In the genomic region with DNA sequence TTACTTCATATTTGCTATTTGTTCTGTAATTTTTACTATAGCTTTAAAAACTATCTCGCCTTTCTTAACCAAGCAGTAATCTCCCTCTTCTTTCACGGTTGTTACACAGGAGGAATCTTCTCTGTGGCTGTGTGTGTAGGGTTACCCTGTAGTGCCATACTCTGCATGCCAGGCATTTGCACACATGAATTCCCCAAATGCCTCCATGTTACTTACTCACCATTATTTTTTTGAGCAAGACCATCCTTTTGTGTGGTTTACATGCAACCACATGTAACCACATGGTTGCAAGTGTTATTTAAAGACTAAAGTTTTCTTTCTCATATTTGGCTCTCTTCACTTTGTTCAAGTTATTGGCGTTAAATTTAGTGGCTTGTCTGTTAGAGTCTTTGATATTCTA, we compare ENCODE assay signal across 11 cellular contexts. TPM values are rescaled to one million over a fixed set of nuclear protein-coding genes. Genes with fewer than 3 reads are reported as not detected.
A peak's percentile ranks its signal among the peaks of the same experiment; 100 is the strongest.
DNase-seq lines count a peak whose midpoint lies in the region; ATAC-seq and TF ChIP-seq lines count a peak whose summit lies in the region.
"Had no signal": no experiment of that assay in that cellular context is flagged by ENCODE, and none has a peak within 500 bp of the region (broad histone marks: within the 10 kb centered on the region; RNA-seq: fewer than 3 reads in every experiment).

No MANE protein-coding gene starts in this region.

- 54% methylated on average over 3 of the region's 3 CpGs for WGBS in smooth muscle cell (ENCODE audit: low lambda C conversion rate)

- H3K36me3 Mint-ChIP-seq in activated CD8-positive, alpha-beta T cell treated with anti-CD3 and anti-CD28 coated beads for 36 hours (ENCODE audit: low read depth), result peaks cover 19% of the 10 kb centered on the region

- peaks cover 14% of the 10 kb centered on the region for H3K4me1 Mint-ChIP-seq in activated CD8-positive, alpha-beta T cell treated with anti-CD3 and anti-CD28 coated beads for 36 hours (ENCODE audit: low read depth)

- H3K27me3 Mint-ChIP-seq in activated CD8-positive, alpha-beta T cell treated with anti-CD3 and anti-CD28 coated beads for 36 hours, result no peaks in the 10 kb centered on the region
- H3K27me3 Mint-ChIP-seq: CD4-positive, alpha-beta memory T cell had no signal

- DNase-seq in ACHN (peak; percentile 92), smooth muscle cell (lab: John Stamatoyannopoulos, UW; ENCODE audit: unreplicated experiment) (no peak), cortex of kidney (lab: John Stamatoyannopoulos, UW) (no peak), NCI-H146 treated with DMSO at 0.1 percent for 48 hours (lab: John Stamatoyannopoulos, UW; ENCODE audit: unreplicated experiment) (no peak)
- DNase-seq in activated CD8-positive, alpha-beta T cell treated with anti-CD3 and anti-CD28 coated beads for 36 hours, result peak; percentile 46
- DNase-seq in stimulated activated CD8-positive, alpha-beta memory T cell treated with anti-CD3 and anti-CD28 coated beads, Interleukin-4, amount 100 ng/mL, for 48 hours, result no peak

- no peak overlapping the region for H2AFZ ChIP-seq in smooth muscle cell (ENCODE audit: low read depth)

- peaks cover 10% of the 10 kb centered on the region for H3K36me3 ChIP-seq in smooth muscle cell (ENCODE audit: low read depth)

- H3K79me2 ChIP-seq in smooth muscle cell (ENCODE audit: low read depth), result no peaks in the 10 kb centered on the region

- H3K9me3 ChIP-seq in smooth muscle cell (replicated peaks; ENCODE audit: low read depth), result no peaks in the 10 kb centered on the region

- H3K9me3 Mint-ChIP-seq in activated CD8-positive, alpha-beta T cell treated with anti-CD3 and anti-CD28 coated beads for 36 hours, result no peaks in the 10 kb centered on the region
- H3K9me3 Mint-ChIP-seq: CD4-positive, alpha-beta memory T cell had no signal

- no peak for TF ChIP-seq CTCF in activated CD8-positive, alpha-beta T cell treated with anti-CD3 and anti-CD28 coated beads for 36 hours (IDR thresholded peaks at IDR 0.05)
- no peak for TF ChIP-seq CTCF in smooth muscle cell (IDR thresholded peaks at IDR 0.05; ENCODE audit: borderline replicate concordance, insufficient read depth, poor library complexity, severe bottlenecking)

- H3K9ac ChIP-seq in smooth muscle cell (ENCODE audit: low read depth), result no peak overlapping the region

- POLR2A ChIA-PET in activated CD8-positive, alpha-beta T cell treated with anti-CD3 and anti-CD28 coated beads for 36 hours (lab: Charles Lee), result no interaction called here

- peaks cover 10% of the 10 kb centered on the region for H3F3A ChIP-seq in smooth muscle cell (ENCODE audit: low read depth)

- no peak overlapping the region for H3K27ac Mint-ChIP-seq in activated CD8-positive, alpha-beta T cell treated with anti-CD3 and anti-CD28 coated beads for 36 hours
- H3K27ac Mint-ChIP-seq: CD4-positive, alpha-beta memory T cell had no signal

- H3K27ac ChIP-seq in smooth muscle cell (ENCODE audit: low read depth), result no peak overlapping the region
- H3K27ac ChIP-seq: SK-N-MC had no signal

- CTCF ChIA-PET in activated CD8-positive, alpha-beta T cell treated with anti-CD3 and anti-CD28 coated beads for 36 hours (lab: Charles Lee), result no interaction called here

- no peak overlapping the region for H3K4me3 ChIP-seq in smooth muscle cell
- H3K4me3 ChIP-seq: SK-N-MC had no signal

- H3K4me3 Mint-ChIP-seq in activated CD8-positive, alpha-beta T cell treated with anti-CD3 and anti-CD28 coated beads for 36 hours, result no peak overlapping the region
- H3K4me3 Mint-ChIP-seq: CD4-positive, alpha-beta memory T cell had no signal

- H4K20me1 ChIP-seq in smooth muscle cell (ENCODE audit: low read depth), result no peaks in the 10 kb centered on the region

- no peaks in the 10 kb centered on the region for H3K27me3 ChIP-seq in smooth muscle cell (ENCODE audit: low read depth)

- ATAC-seq in GM19043 (IDR thresholded peaks at IDR 0.05; ENCODE audit: low read depth, unreplicated experiment) (peak; percentile 86), HG03066 (IDR thresholded peaks at IDR 0.05; ENCODE audit: low read depth, unreplicated experiment) (peak; percentile 92)
- ATAC-seq in activated CD8-positive, alpha-beta T cell treated with anti-CD3 and anti-CD28 coated beads for 36 hours, result peak; percentile 92

- H3K4me2 ChIP-seq in smooth muscle cell, result no peak overlapping the region

- in situ Hi-C loops in ACHN (cut with HindIII; ENCODE audit: low pct_ligation_motif_present, low pct_unique_long_range_greater_than_20kb, low sequenced_read_pairs), result no loop called here

- intact Hi-C loops in activated CD8-positive, alpha-beta T cell treated with anti-CD3 and anti-CD28 coated beads for 36 hours (cut with micrococcal nuclease), result no loop called here

- peaks cover 7% of the 10 kb centered on the region for H3K4me1 ChIP-seq in smooth muscle cell (ENCODE audit: low read depth)

RNA-seq across cellular contexts. Expression of a gene that starts 45.5 kb away (rescaled TPM):
- 10 to 100 TPM; 16.4 to 18.2 TPM for total RNA-seq in activated CD8-positive, alpha-beta T cell treated with anti-CD3 and anti-CD28 coated beads for 36 hours
- total RNA-seq in smooth muscle cell, result 25.4 and 26.0 TPM in 2 replicates
- 12.3 and 19.7 TPM in 2 replicates for polyA plus RNA-seq in smooth muscle cell

RNA-seq across cellular contexts. Expression of a gene that starts 46.7 kb away (rescaled TPM):
- total RNA-seq in activated CD8-positive, alpha-beta T cell treated with anti-CD3 and anti-CD28 coated beads for 36 hours, result not detected
- 2.5 and 2.6 TPM in 2 replicates for total RNA-seq in smooth muscle cell
- 0.67 TPM in 1 of 2 replicates, not detected in the other for polyA plus RNA-seq in smooth muscle cell
- total RNA-seq: bronchial epithelial cell; CD4-positive, alpha-beta memory T cell had no signal

Comparison
In these comparisons a context has a peak if more than half of its experiments do, and no peak if none do; other contexts are left out.
1. DNase-seq: peak in ACHN (single experiment) and activated CD8-positive, alpha-beta T cell treated with anti-CD3 and anti-CD28 coated beads for 36 hours (single experiment); none in smooth muscle cell (single experiment), stimulated activated CD8-positive, alpha-beta memory T cell treated with anti-CD3 and anti-CD28 coated beads, Interleukin-4, amount 100 ng/mL, for 48 hours (single experiment), cortex of kidney (single experiment) and NCI-H146 treated with DMSO at 0.1 percent for 48 hours (single experiment).
2. Peak in every context shown above with its lines, with median percentiles within 50 percentile points of each other: ATAC-seq.